Comparison of ENCODE assay signal across 8 cellular contexts in genomic region chr1:31760901-31761470, GRCh38. TPM values are rescaled to one million over a fixed set of nuclear protein-coding genes. Genes with fewer than 3 reads are reported as not detected.
DNase-seq lines count a peak whose midpoint lies in the region; ATAC-seq and TF ChIP-seq lines count a peak whose summit lies in the region.

No MANE protein-coding gene starts in this region.

- peak; percentile 55 for DNase-seq in BE2C
- DNase-seq in SKM-1 (lab: John Stamatoyannopoulos, UW; ENCODE audit: unreplicated experiment): peak; percentile 16
- peak; percentile 54 to 60 for DNase-seq in heart right ventricle
- DNase-seq in posterior vena cava (ENCODE audit: low spot score): peak; percentile 90

- H3K27me3 Mint-ChIP-seq in activated naive CD8-positive, alpha-beta T cell: peaks cover 2% of the 10 kb centered on the region

- no peaks in the 10 kb centered on the region for H3K27me3 ChIP-seq in BE2C
- peaks cover 28% of the 10 kb centered on the region for H3K27me3 ChIP-seq in HUES6 (ENCODE audit: control insufficient read depth, insufficient read depth, low read length)
- H3K27me3 ChIP-seq in heart right ventricle: peaks cover 0 to 62% (median 20%) of the 10 kb centered on the region in 7 donors

- peak overlapping the region; percentile 53 for H3K4me3 ChIP-seq in BE2C (ENCODE audit: low read depth, low read length)
- H3K4me3 ChIP-seq in HUES6 (ENCODE audit: low read depth, low read length): peak overlapping the region; percentile 81
- peak overlapping the region; percentile 32 to 75 (median 60) for H3K4me3 ChIP-seq in heart right ventricle

- H3K9me3 ChIP-seq in BE2C (no peaks in the 10 kb centered on the region), HUES6 (ENCODE audit: control insufficient read depth, insufficient read depth, low read depth, low read length) (no peaks in the 10 kb centered on the region), heart right ventricle (no peaks in the 10 kb centered on the region)

- peaks cover 19% of the 10 kb centered on the region for H3K4me1 Mint-ChIP-seq in activated naive CD8-positive, alpha-beta T cell (ENCODE audit: low read depth)

- intact Hi-C loops in heart right ventricle (cut with DNase I): no loop called here
- intact Hi-C loops in posterior vena cava (cut with DNase I): no loop called here

- peak overlapping the region; percentile 52 for H3K9ac ChIP-seq in HUES6 (ENCODE audit: low read length)

- H3K27ac ChIP-seq in HUES6 (ENCODE audit: low read depth, low read length): 0 out of 2 replicates have a peak overlapping the region, but pooled peaks have one; percentile 43
- peak overlapping the region in 4 of 10 donors; percentile 32 to 63 (median 47) for H3K27ac ChIP-seq in heart right ventricle

- H3K36me3 ChIP-seq in BE2C: no peaks in the 10 kb centered on the region
- no peaks in the 10 kb centered on the region for H3K36me3 ChIP-seq in HUES6 (ENCODE audit: control insufficient read depth, insufficient read depth, low read length)
- no peaks in the 10 kb centered on the region for H3K36me3 ChIP-seq in heart right ventricle

- H3K27ac Mint-ChIP-seq in activated naive CD8-positive, alpha-beta T cell: no peak overlapping the region

- WGBS in heart right ventricle, 2 donors: 3 to 5% methylated on average over 27 of the region's 27 CpGs

- no peaks in the 10 kb centered on the region for H3K9me3 Mint-ChIP-seq in activated naive CD8-positive, alpha-beta T cell (ENCODE audit: low read depth)

- peaks cover 19% of the 10 kb centered on the region for H3K4me1 ChIP-seq in BE2C
- peaks cover 54% of the 10 kb centered on the region for H3K4me1 ChIP-seq in HUES6 (ENCODE audit: control insufficient read depth, insufficient read depth, low read length)
- peaks cover 14 to 44% (median 36%) of the 10 kb centered on the region in 9 donors for H3K4me1 ChIP-seq in heart right ventricle

- ATAC-seq in heart right ventricle (peak; percentile 20 to 77 (median 64)), HG03565 (IDR thresholded peaks at IDR 0.05; ENCODE audit: unreplicated experiment) (no peak), HG03135 (IDR thresholded peaks at IDR 0.05; ENCODE audit: unreplicated experiment) (no peak)

- no peaks in the 10 kb centered on the region for H3K36me3 Mint-ChIP-seq in activated naive CD8-positive, alpha-beta T cell

- H3K4me3 Mint-ChIP-seq in activated naive CD8-positive, alpha-beta T cell: peak overlapping the region; percentile 64

- no peak for TF ChIP-seq CTCF in BE2C (IDR thresholded peaks at IDR 0.05; ENCODE audit: low read depth, low read length)
- no peak for TF ChIP-seq CTCF in heart right ventricle (IDR thresholded peaks at IDR 0.05)

RNA-seq across cellular contexts. Expression of gene ADGRB2, which starts 3.2 kb away (rescaled TPM):
- polyA plus RNA-seq in BE2C (2012; ENCODE audit: insufficient read depth, insufficient read length, low read depth): 104 TPM
- total RNA-seq in heart right ventricle: 10 to 100 TPM in 2 of 10 donors, 1 to 10 TPM in 8; 4.4 to 14.9 (median 8.6) TPM
- polyA plus RNA-seq in heart right ventricle: 10 to 100 TPM in 1 of 2 donors, under 1 TPM in 1; 0.91 to 17.9 TPM
- total RNA-seq in posterior vena cava: 1 to 10 TPM; 3.8 to 5.3 TPM

RNA-seq across cellular contexts. Expression of gene SPOCD1, which starts 54.8 kb away (rescaled TPM):
- polyA plus RNA-seq in BE2C (2012; ENCODE audit: insufficient read depth, insufficient read length, low read depth): not detected
- total RNA-seq in heart right ventricle (1 to 10 TPM in 1 of 10 donors, under 1 TPM in 2, not detected in 7; 0.12 to 1.2 (median 0.65) TPM), posterior vena cava (10 to 100 TPM; 13.5 to 23.0 TPM)
- under 1 TPM in 1 of 2 donors, not detected in 1; 0.17 TPM for polyA plus RNA-seq in heart right ventricle

RNA-seq across cellular contexts. Expression of gene COL16A1, which starts 57.2 kb away (rescaled TPM):
- 3.4 TPM for polyA plus RNA-seq in BE2C (2012; ENCODE audit: insufficient read depth, insufficient read length, low read depth)
- total RNA-seq in heart right ventricle (10 to 100 TPM in 9 of 10 donors, 1 to 10 TPM in 1; 7.4 to 35.3 (median 16.6) TPM), posterior vena cava (100 to 1,000 TPM in 1 of 2 donors, 10 to 100 TPM in 1; 93.3 to 179 TPM)
- 10 to 100 TPM in 1 of 2 donors, 1 to 10 TPM in 1; 8.3 to 33.1 TPM for polyA plus RNA-seq in heart right ventricle

Comparison
In these comparisons a context has a peak if more than half of its experiments do, and no peak if none do; other contexts are left out.
1. DNase-seq: peak in every context shown above with its lines; median percentile 90 in posterior vena cava; 57 in heart right ventricle; 55 in BE2C; 16 in SKM-1.
2. ATAC-seq: peak in heart right ventricle (8 of 8); none in HG03565 (single experiment) and HG03135 (single experiment).
3. RNA of gene SPOCD1, which starts 54.8 kb away (total RNA-seq): 13.5 to 23.0 TPM in posterior vena cava; 0.12 to 1.2 TPM in heart right ventricle; every median in the first group is over 4 times any median in the second.
4. Peak in every context shown above with its lines, with median percentiles within 50 percentile points of each other: H3K4me3 ChIP-seq.